ENCODE assay signal across 15 cellular contexts in the genomic region with DNA sequence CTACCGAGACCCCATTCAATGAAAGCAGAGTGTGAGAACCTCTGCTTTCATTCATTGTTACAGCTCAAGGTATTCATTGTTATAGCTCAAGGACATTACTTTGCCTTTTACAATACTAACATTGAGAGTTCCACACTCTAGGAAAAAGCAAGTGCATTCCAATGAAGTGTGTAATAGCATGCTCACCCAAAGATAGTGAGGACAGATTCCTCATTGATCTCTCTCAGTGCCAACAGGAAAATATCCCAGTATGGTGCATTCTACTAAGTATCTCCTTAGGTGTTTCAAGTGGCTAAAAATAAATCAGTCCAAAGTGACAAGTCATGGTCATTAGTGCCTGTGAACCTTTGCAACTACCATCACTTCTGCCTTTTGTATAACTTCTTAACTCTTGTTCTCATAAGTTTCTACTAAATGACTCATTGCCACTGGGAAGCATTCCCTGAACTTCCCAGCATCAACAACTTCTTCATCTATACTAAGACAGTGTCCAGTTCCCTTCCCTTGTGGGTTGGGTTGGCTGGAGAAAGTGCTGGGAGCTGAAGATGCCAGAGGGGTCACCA.
DNase-seq lines count a peak whose midpoint lies in the region; ATAC-seq, FAIRE-seq and TF ChIP-seq lines count a peak whose summit lies in the region.
"Had no signal": no experiment of that assay in that cellular context is flagged by ENCODE, and none has a peak within 500 bp of the region (broad histone marks: within the 10 kb centered on the region; RNA-seq: fewer than 3 reads in every experiment).

No MANE protein-coding gene starts in this region.

- intact Hi-C loops in lower lobe of right lung (cut with DNase I): no loop called here

- peak; percentile 17 for DNase-seq in DMS53 (lab: John Stamatoyannopoulos, UW)
- no peak for DNase-seq in DMS53 treated with DMSO at 0.1 percent for 48 hours (lab: John Stamatoyannopoulos, UW; ENCODE audit: unreplicated experiment)
- peak; percentile 75 for DNase-seq in astrocyte of the hippocampus (ENCODE audit: low read depth, low spot score)
- peak; percentile 45 for DNase-seq in hepatic stellate cell (ENCODE audit: low spot score)
- DNase-seq in urothelium cell line (ENCODE audit: low spot score): peak; percentile 56
- no peak for DNase-seq in NK-92 treated with Interleukin-12 subunit alpha and Interleukin-12 subunit beta, amount 100 ng/mL, for 24 hours (lab: John Stamatoyannopoulos, UW)
- no peak for DNase-seq in GM10266 (ENCODE audit: extremely low spot score)
- no peak for DNase-seq in lower lobe of right lung
- DNase-seq: activated CD4-positive, alpha-beta T cell treated with anti-CD3 and anti-CD28 coated beads for 36 hours; hypothalamus; Kasumi-1; NCI-H446 treated with DMSO at 0.1 percent for 48 hours; stimulated activated CD8-positive, alpha-beta memory T cell treated with anti-CD3 and anti-CD28 coated beads, Interleukin-4, amount 100 ng/mL, for 48 hours had no signal

- ATAC-seq in lower lobe of right lung: no peak
- ATAC-seq: activated CD4-positive, alpha-beta T cell treated with anti-CD3 and anti-CD28 coated beads for 36 hours had no signal

- no peaks in the 10 kb centered on the region for H3K27me3 ChIP-seq in lower lobe of right lung (ENCODE audit: low read depth)

- H3K9me3 ChIP-seq in lower lobe of right lung: no peaks in the 10 kb centered on the region

- no peak overlapping the region for H3K4me3 ChIP-seq in lower lobe of right lung

- H3K27ac ChIP-seq in lower lobe of right lung: no peak overlapping the region
- H3K27ac ChIP-seq: 22Rv1 had no signal

- no peaks in the 10 kb centered on the region for H3K4me1 ChIP-seq in lower lobe of right lung

- H3K36me3 ChIP-seq in lower lobe of right lung: no peaks in the 10 kb centered on the region

- FAIRE-seq in urothelium cell line (lab: Jason Lieb, UNC): peak; percentile 30
- FAIRE-seq: colon had no signal

- TF ChIP-seq CTCF in GM10266 (IDR thresholded peaks at IDR 0.05; ENCODE audit: control insufficient read depth, insufficient read depth, low read depth, missing control alignments): no peak
- TF ChIP-seq CTCF in lower lobe of right lung (IDR thresholded peaks at IDR 0.05): no peak

Comparison
In these comparisons a context has a peak if more than half of its experiments do, and no peak if none do; other contexts are left out.
1. DNase-seq: peak in DMS53 (single experiment), astrocyte of the hippocampus (single experiment), hepatic stellate cell (single experiment) and urothelium cell line (single experiment); none in DMS53 treated with DMSO at 0.1 percent for 48 hours (single experiment), NK-92 treated with Interleukin-12 subunit alpha and Interleukin-12 subunit beta, amount 100 ng/mL, for 24 hours (single experiment), GM10266 (single experiment) and lower lobe of right lung (single experiment).